Comparison of ENCODE assay signal across 10 cellular contexts in genomic region chr7:150586778-150587152, GRCh38. TPM values are rescaled to one million over a fixed set of nuclear protein-coding genes. Genes with fewer than 3 reads are reported as not detected.
DNase-seq lines count a peak whose midpoint lies in the region; ATAC-seq, FAIRE-seq and TF ChIP-seq lines count a peak whose summit lies in the region.
"Had no signal": no experiment of that assay in that cellular context is flagged by ENCODE, and none has a peak within 500 bp of the region (broad histone marks: within the 10 kb centered on the region; RNA-seq: fewer than 3 reads in every experiment).

No MANE protein-coding gene starts in this region.

- H3K9me2 ChIP-seq in SK-N-SH = no peaks in the 10 kb centered on the region

- H4K20me1 ChIP-seq in SK-N-SH (ENCODE audit: insufficient read depth) = no peaks in the 10 kb centered on the region

- H3K9me3 ChIP-seq in heart right ventricle (peaks cover 0 to 14% (median 0%) of the 10 kb centered on the region in 11 donors), SK-N-SH (no peaks in the 10 kb centered on the region)

- no peak for TF ChIP-seq RAD21 in SK-N-SH (IDR thresholded peaks at IDR 0.05; ENCODE audit: low read length)

- no peak for TF ChIP-seq CTCF in heart right ventricle (IDR thresholded peaks at IDR 0.05)
- no peak for TF ChIP-seq CTCF in SK-N-SH (IDR thresholded peaks at IDR 0.05)

- H3K27ac ChIP-seq in heart right ventricle (peak overlapping the region; percentile 59 to 95 (median 78)), SK-N-SH (ENCODE audit: low read depth in 2 of 2, low read length in 1 of 2) (no peak overlapping the region)

- H3F3A ChIP-seq in SK-N-SH (replicated peaks; ENCODE audit: insufficient read depth) = no peaks in the 10 kb centered on the region

- H3K36me3 ChIP-seq in heart right ventricle (no peaks in the 10 kb centered on the region), SK-N-SH (replicated peaks in 1 of 2; ENCODE audit: control insufficient read depth in 1 of 2, insufficient read depth in 2 of 2, low read length in 1 of 2) (no peaks in the 10 kb centered on the region)

- peaks cover 51% of the 10 kb centered on the region for H3K4me1 Mint-ChIP-seq in activated CD4-positive, alpha-beta memory T cell treated with anti-CD3 and anti-CD28 coated beads for 36 hours (ENCODE audit: low read depth)

- peak overlapping the region; percentile 28 for H3K4me3 Mint-ChIP-seq in activated CD4-positive, alpha-beta memory T cell treated with anti-CD3 and anti-CD28 coated beads for 36 hours

- H3K27ac Mint-ChIP-seq in activated CD4-positive, alpha-beta memory T cell treated with anti-CD3 and anti-CD28 coated beads for 36 hours = peak overlapping the region; percentile 84

- intact Hi-C loops in activated CD4-positive, alpha-beta memory T cell treated with anti-CD3 and anti-CD28 coated beads for 36 hours (cut with micrococcal nuclease) = loop anchor here (1.0 to 2.0 kb wide), 2 partner anchors 34 to 147 kb away; no protein-coding TSS in a partner anchor
- intact Hi-C loops in heart right ventricle (cut with DNase I) (loop anchor here in 3 of 10 donors (5.0 kb wide), 3 partner anchors 41 to 151 kb away; partner anchors contain the start of gene GIMAP5 (in 1 of the 3)), sciatic nerve (cut with DNase I) (no loop called here)

- TF ChIP-seq POLR2A in GM12891 (IDR thresholded peaks at IDR 0.05; ENCODE audit: low read depth, low read length) = no peak

- H3K4me3 ChIP-seq in heart right ventricle (peak overlapping the region in 2 of 10 donors; percentile 14 to 25), SK-N-SH (ENCODE audit: low read depth in 2 of 2, low read length in 1 of 2) (no peak overlapping the region)

- FAIRE-seq in GM18507 (lab: Jason Lieb, UNC) (peak; percentile 47), GM12891 (lab: Jason Lieb, UNC) (no peak)

- no peaks in the 10 kb centered on the region for H3K79me2 ChIP-seq in SK-N-SH (ENCODE audit: insufficient read depth)

- peaks cover 17% of the 10 kb centered on the region for H3K36me3 Mint-ChIP-seq in activated CD4-positive, alpha-beta memory T cell treated with anti-CD3 and anti-CD28 coated beads for 36 hours

- TF ChIP-seq EP300 in SK-N-SH (IDR thresholded peaks at IDR 0.05; ENCODE audit: borderline replicate concordance in 1 of 2, low read depth in 1 of 2, low read length in 1 of 2) = no peak

- CTCF ChIA-PET in activated CD4-positive, alpha-beta memory T cell treated with anti-CD3 and anti-CD28 coated beads for 36 hours (lab: Charles Lee) = interaction anchor here (1.0 to 2.0 kb wide), 5 partner anchors 28 to 169 kb away, joined by 3 to 5 read pairs (median 4); no protein-coding TSS in a partner anchor
- CTCF ChIA-PET in SK-N-SH (lab: Yijun Ruan, JAX) = no interaction called here

- ATAC-seq in heart right ventricle = peak; percentile 89 to 97 (median 93)
- ATAC-seq in sciatic nerve = peak; percentile 65

- no peaks in the 10 kb centered on the region for H3K27me3 Mint-ChIP-seq in activated CD4-positive, alpha-beta memory T cell treated with anti-CD3 and anti-CD28 coated beads for 36 hours

- peaks cover 0 to 41% (median 29%) of the 10 kb centered on the region in 9 donors for H3K4me1 ChIP-seq in heart right ventricle
- H3K4me1 ChIP-seq in SK-N-SH (ENCODE audit: control insufficient read depth in 1 of 2, insufficient read depth in 2 of 2, low read depth in 1 of 2, low read length in 1 of 2) = no peaks in the 10 kb centered on the region

- DNase-seq in GM18507 (ENCODE audit: extremely low spot score, insufficient read length, low read depth) (no peak), heart right ventricle (peak in 1 of 2 donors; percentile 49), sciatic nerve (ENCODE audit: low spot score) (no peak), SK-N-SH (no peak), GM12891 (ENCODE audit: insufficient read length, low spot score) (no peak), NCI-H146 treated with DMSO at 0.1 percent for 48 hours (lab: John Stamatoyannopoulos, UW; ENCODE audit: unreplicated experiment) (no peak), NCI-H2107 (lab: John Stamatoyannopoulos, UW) (no peak)
- peak; percentile 48 for DNase-seq in activated CD4-positive, alpha-beta memory T cell treated with anti-CD3 and anti-CD28 coated beads for 36 hours
- DNase-seq: DMS153, MM.1S had no signal

- H3K9ac ChIP-seq in SK-N-SH = no peak overlapping the region

- H3K4me2 ChIP-seq in SK-N-SH = no peak overlapping the region

- H2AFZ ChIP-seq in SK-N-SH (ENCODE audit: low read depth) = no peak overlapping the region

- H3K27me3 ChIP-seq in heart right ventricle = no peaks in the 10 kb centered on the region
- H3K27me3 ChIP-seq in SK-N-SH (ENCODE audit: insufficient read depth) = peaks cover 20% of the 10 kb centered on the region; the same call in 1 of the 2 replicates

- H3K9me3 Mint-ChIP-seq in activated CD4-positive, alpha-beta memory T cell treated with anti-CD3 and anti-CD28 coated beads for 36 hours = peaks cover 49% of the 10 kb centered on the region

- POLR2A ChIA-PET in activated CD4-positive, alpha-beta memory T cell treated with anti-CD3 and anti-CD28 coated beads for 36 hours (lab: Charles Lee) = interaction anchor here (0.7 to 2.4 kb wide), 7 partner anchors 15 to 169 kb away, joined by 3 to 7 read pairs (median 3); partner anchors contain the start of genes GIMAP1, GIMAP4 and GIMAP6
- POLR2A ChIA-PET in SK-N-SH (lab: Yijun Ruan, JAX) = no interaction called here

TF ChIP-seq in SK-N-SH, 30 proteins besides CTCF, POLR2A, EP300 and RAD21:
- TF ChIP-seq, protein P1, sequence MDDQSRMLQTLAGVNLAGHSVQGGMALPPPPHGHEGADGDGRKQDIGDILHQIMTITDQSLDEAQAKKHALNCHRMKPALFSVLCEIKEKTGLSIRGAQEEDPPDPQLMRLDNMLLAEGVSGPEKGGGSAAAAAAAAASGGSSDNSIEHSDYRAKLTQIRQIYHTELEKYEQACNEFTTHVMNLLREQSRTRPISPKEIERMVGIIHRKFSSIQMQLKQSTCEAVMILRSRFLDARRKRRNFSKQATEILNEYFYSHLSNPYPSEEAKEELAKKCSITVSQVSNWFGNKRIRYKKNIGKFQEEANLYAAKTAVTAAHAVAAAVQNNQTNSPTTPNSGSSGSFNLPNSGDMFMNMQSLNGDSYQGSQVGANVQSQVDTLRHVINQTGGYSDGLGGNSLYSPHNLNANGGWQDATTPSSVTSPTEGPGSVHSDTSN (IDR thresholded peaks at IDR 0.05) = no peak
- TF ChIP-seq MXI1 (IDR thresholded peaks at IDR 0.05; ENCODE audit: low read depth, low read length) = no peak

TF ChIP-seq in GM12891, 5 proteins besides CTCF, POLR2A, EP300 and RAD21:
- TF ChIP-seq POU2F2 (IDR thresholded peaks at IDR 0.05; ENCODE audit: low read depth, low read length) = no peak
- TF ChIP-seq POLR2AphosphoS5 (IDR thresholded peaks at IDR 0.05; ENCODE audit: low read depth, low read length) = no peak
- TF ChIP-seq TAF1 (IDR thresholded peaks at IDR 0.05; ENCODE audit: low read depth, low read length) = no peak
- TF ChIP-seq SPI1 (IDR thresholded peaks at IDR 0.05; ENCODE audit: low read depth, low read length) = no peak
- no peak for TF ChIP-seq PAX5 (IDR thresholded peaks at IDR 0.05; ENCODE audit: insufficient read depth, low read length, severe bottlenecking)

RNA-seq across cellular contexts. Expression of gene GIMAP4, which starts 19.6 kb away (rescaled TPM):
- 100 to 1,000 TPM; 128 to 140 TPM for total RNA-seq in activated CD4-positive, alpha-beta memory T cell treated with anti-CD3 and anti-CD28 coated beads for 36 hours
- total RNA-seq in heart right ventricle (10 to 100 TPM; 19.7 to 68.6 (median 31.0) TPM), sciatic nerve (52.8 TPM)
- polyA plus RNA-seq in heart right ventricle (10 to 100 TPM; 39.0 to 50.8 TPM), SK-N-SH (2012; rRNA removed) (not detected in 2 replicates)
- polyA plus RNA-seq in SK-N-SH (2012; cell fraction: cytosol; rRNA removed) = 0.04 and 0.05 TPM in 2 replicates
- polyA plus RNA-seq in SK-N-SH (2012; cell fraction: nucleus; rRNA removed) = not detected in 2 replicates
- 4.4 TPM for polyA plus RNA-seq in GM12891 (2012; ENCODE audit: low read depth, missing spikeins)

RNA-seq across cellular contexts. Expression of gene GIMAP6, which starts 45.4 kb away (rescaled TPM):
- total RNA-seq in activated CD4-positive, alpha-beta memory T cell treated with anti-CD3 and anti-CD28 coated beads for 36 hours = 10 to 100 TPM; 28.9 to 30.2 TPM
- total RNA-seq in heart right ventricle (10 to 100 TPM; 13.7 to 42.9 (median 25.5) TPM), sciatic nerve (32.7 TPM)
- polyA plus RNA-seq in heart right ventricle (10 to 100 TPM; 20.2 to 24.3 TPM), SK-N-SH (2012; rRNA removed) (0.03 and 0.05 TPM in 2 replicates)
- 0.01 TPM in 2 replicates for polyA plus RNA-seq in SK-N-SH (2012; cell fraction: cytosol; rRNA removed)
- 0.02 and 0.04 TPM in 2 replicates for polyA plus RNA-seq in SK-N-SH (2012; cell fraction: nucleus; rRNA removed)
- polyA plus RNA-seq in GM12891 (2012; ENCODE audit: low read depth, missing spikeins) = 25.1 TPM

Comparison
In these comparisons a context has a peak if more than half of its experiments do, and no peak if none do; other contexts are left out.
1. H3K27ac ChIP-seq: peak in heart right ventricle (10 of 10); none in SK-N-SH (0 of 2).